In genomic region chr1:174238845-174239501, GRCh38 we compare ENCODE assay signal across 8 cellular contexts.
DNase-seq lines count a peak whose midpoint lies in the region; ATAC-seq, FAIRE-seq and TF ChIP-seq lines count a peak whose summit lies in the region.
"Not testable (repeated sequence)": the region's sequence is repeated elsewhere in the genome, so short reads cannot be mapped to it uniquely, and the experiment has no call there.

No MANE protein-coding gene starts in this region.

- POLR2A ChIA-PET in Panc1 (lab: Charles Lee): not testable (repeated sequence)
- POLR2A ChIA-PET in H1 (lab: Charles Lee; ENCODE audit: partially characterized antibody): interaction anchor here (1.1 to 1.4 kb wide), 2 partner anchors 78 to 373 kb away, joined by 3 read pairs; no protein-coding TSS in a partner anchor

- H3K27ac Mint-ChIP-seq in mesothelial cell of epicardium: peak overlapping the region; percentile 19

- peak; percentile 66; the same call in 1 of the 2 replicates for ATAC-seq in Panc1

- peak overlapping the region; percentile 52 for H4K5ac ChIP-seq in H1 (ENCODE audit: insufficient read length, low read depth, low read length)

- H3K9ac ChIP-seq in H1 (replicated peaks in 1 of 4; ENCODE audit: extremely low read depth in 1 of 4, low read depth in 3 of 4, low read length in 3 of 4) (peak overlapping the region in 3 of 4 experiments; percentile 6 to 82 (median 43); a peak in 2 of 7 replicates), smooth muscle cell (ENCODE audit: low read depth) (peak overlapping the region; percentile 23)

- not testable (repeated sequence) for H3F3A ChIP-seq in smooth muscle cell (ENCODE audit: low read depth)

- H3K4me1 ChIP-seq in Panc1 (ENCODE audit: control insufficient read depth, insufficient read depth, low read length); H1 (replicated peaks in 1 of 4; ENCODE audit: control insufficient read depth in 3 of 4, insufficient read depth in 4 of 4, low read length in 3 of 4); iPS DF 6.9 (ENCODE audit: control insufficient read depth, insufficient read depth, low read length); smooth muscle cell (ENCODE audit: low read depth): not testable (repeated sequence)

- H2BK120ac ChIP-seq in H1 (replicated peaks; ENCODE audit: low read depth, low read length): not testable (repeated sequence)

- H4K20me1 ChIP-seq in H1 (replicated peaks in 1 of 2; ENCODE audit: control insufficient read depth in 1 of 2, insufficient read depth in 2 of 2, low read length in 2 of 2); smooth muscle cell (ENCODE audit: low read depth): not testable (repeated sequence)

- H3K4me2 ChIP-seq in H1 (ENCODE audit: insufficient read depth in 1 of 2, low read depth in 2 of 2, low read length in 2 of 2) (peak overlapping the region; percentile 36 to 54), smooth muscle cell (peak overlapping the region; percentile 69)

- H3K79me2 ChIP-seq in H1 (ENCODE audit: control insufficient read depth in 1 of 2, insufficient read depth in 2 of 2, low read length in 2 of 2); smooth muscle cell (ENCODE audit: low read depth): not testable (repeated sequence)

- H3K27ac ChIP-seq in Panc1 (ENCODE audit: low read length) (peak overlapping the region; percentile 90), H1 (ENCODE audit: low read depth, low read length) (peak overlapping the region; percentile 58; the same call in 1 of the 2 replicates), smooth muscle cell (ENCODE audit: low read depth) (peak overlapping the region; percentile 54)
- not testable (repeated sequence) for H3K27ac ChIP-seq in iPS DF 6.9 (ENCODE audit: low read length)

- H3K9me3 Mint-ChIP-seq in mesothelial cell of epicardium: not testable (repeated sequence)

- H3K23ac ChIP-seq in H1 (ENCODE audit: insufficient read length): not testable (repeated sequence)

- 0 out of 2 replicates have a peak overlapping the region, but pooled peaks have one; percentile 50 for H2AFZ ChIP-seq in H1 (ENCODE audit: low read length)
- not testable (repeated sequence) for H2AFZ ChIP-seq in smooth muscle cell (ENCODE audit: low read depth)

- not testable (repeated sequence) for H2AK5ac ChIP-seq in H1 (ENCODE audit: low read depth, low read length)

- H3K18ac ChIP-seq in H1 (ENCODE audit: extremely low read depth, low read length): not testable (repeated sequence)

- not testable (repeated sequence) for H2BK15ac ChIP-seq in H1 (ENCODE audit: low read length)

- H3K27me3 Mint-ChIP-seq in mesothelial cell of epicardium (ENCODE audit: low read depth): not testable (repeated sequence)

- BruUV-seq in Panc1 (replicated peaks; lab: Mats Ljungman, UMichigan): not testable (repeated sequence)

- peak overlapping the region; percentile 60 for H3K4me3 Mint-ChIP-seq in mesothelial cell of epicardium

- not testable (repeated sequence) for H3K4me1 Mint-ChIP-seq in mesothelial cell of epicardium

- H3K23me2 ChIP-seq in H1 (ENCODE audit: low read depth, low read length): not testable (repeated sequence)

- not testable (repeated sequence) for TF ChIP-seq CTCF in Panc1 (IDR thresholded peaks at IDR 0.05); H1 (IDR thresholded peaks at IDR 0.05; ENCODE audit: control extremely low read depth in 1 of 3, insufficient read depth in 1 of 3, low read depth in 1 of 3, low read length in 3 of 3); mesothelial cell of epicardium (IDR thresholded peaks at IDR 0.05; ENCODE audit: unreplicated experiment); smooth muscle cell (IDR thresholded peaks at IDR 0.05; ENCODE audit: borderline replicate concordance, insufficient read depth, poor library complexity, severe bottlenecking)

- H3K79me1 ChIP-seq in H1 (ENCODE audit: low read depth, low read length): not testable (repeated sequence)

- DNase-seq in DMS153 (lab: John Stamatoyannopoulos, UW): peak; percentile 12
- peak; percentile 16 for DNase-seq in HT-29 (ENCODE audit: low spot score)
- peak; percentile 22 for DNase-seq in NCI-H2171 (lab: John Stamatoyannopoulos, UW)
- not testable (repeated sequence) for DNase-seq in Panc1 (ENCODE audit: low read depth, low spot score); iPS DF 6.9 (ENCODE audit: low read depth, low spot score); mesothelial cell of epicardium (ENCODE audit: low spot score in 2 of 2, unreplicated experiment in 2 of 2); smooth muscle cell (lab: John Stamatoyannopoulos, UW; ENCODE audit: unreplicated experiment)
- peak in 1 of 2 experiments; percentile 69 for DNase-seq in H1 (ENCODE audit: low read depth in 1 of 2, low spot score in 2 of 2)

- peak overlapping the region; percentile 39; the same call in 1 of the 2 replicates for H2BK12ac ChIP-seq in H1 (ENCODE audit: low read depth, low read length)

- H3K56ac ChIP-seq in H1 (replicated peaks; ENCODE audit: insufficient read length, low read depth, low read length): not testable (repeated sequence)

- in situ Hi-C loops in Panc1 (cut with HindIII; ENCODE audit: low pct_unique_long_range_greater_than_20kb, low sequenced_read_pairs): not testable (repeated sequence)

- H3K14ac ChIP-seq in H1 (ENCODE audit: insufficient read length): not testable (repeated sequence)

- peak overlapping the region; percentile 81 for H2BK5ac ChIP-seq in H1 (ENCODE audit: low read depth, low read length)

- not testable (repeated sequence) for H3K36me3 ChIP-seq in Panc1 (ENCODE audit: control insufficient read depth, insufficient read depth, low read length); iPS DF 6.9 (ENCODE audit: control insufficient read depth, insufficient read depth, low read length); smooth muscle cell (ENCODE audit: low read depth)
- peaks cover 0 to 15% (median 0%) of the 10 kb centered on the region in 4 experiments; a peak in 2 of 8 replicates for H3K36me3 ChIP-seq in H1 (ENCODE audit: control insufficient read depth in 2 of 4, insufficient read depth in 4 of 4, low read length in 3 of 4)

- 53% methylated on average over 27 of the region's 31 CpGs; no CpG with 5 or more reads in 1 of the 2 experiments for WGBS in H1 (ENCODE audit: extremely low coverage in 1 of 2, insufficient coverage in 1 of 2, insufficient read length in 1 of 2, insufficient replicate concordance in 2 of 2, low coverage in 1 of 2, low lambda C conversion rate in 2 of 2, missing lambda C conversion rate in 1 of 2), 2 experiments
- no CpG with 5 or more reads among the region's 31 CpGs for WGBS in iPS DF 6.9 (ENCODE audit: insufficient coverage, insufficient read length)
- WGBS in smooth muscle cell (ENCODE audit: low lambda C conversion rate): 51% methylated on average over 31 of the region's 31 CpGs

- H4K8ac ChIP-seq in H1 (ENCODE audit: extremely low read depth, insufficient read depth, low read length): peak overlapping the region; percentile 79; the same call in 1 of the 2 replicates

- peak in 1 of 2 experiments; percentile 43; a peak in 1 of 3 replicates for TF ChIP-seq POLR2A in H1 (IDR thresholded peaks at IDR 0.05; ENCODE audit: control extremely low read depth in 1 of 2, low read depth in 2 of 2, low read length in 2 of 2)

- TF ChIP-seq RAD21 in H1 (IDR thresholded peaks at IDR 0.05 in 1 of 2, conservative IDR thresholded peaks at IDR 0.05 in 1 of 2; ENCODE audit: low read depth in 2 of 2, low read length in 2 of 2): not testable (repeated sequence)

- FAIRE-seq in H1 (lab: Jason Lieb, UNC): not testable (repeated sequence)

- not testable (repeated sequence) for H3K4ac ChIP-seq in H1 (replicated peaks; ENCODE audit: insufficient read length, low read depth, low read length)

- H4K91ac ChIP-seq in H1 (replicated peaks; ENCODE audit: insufficient read length, low read length): not testable (repeated sequence)

- CTCF ChIA-PET in Panc1 (lab: Charles Lee); H1 (lab: Charles Lee; ENCODE audit: partially characterized antibody): not testable (repeated sequence)

- H3K4me3 ChIP-seq in Panc1 (ENCODE audit: low read depth in 2 of 2, low read length in 2 of 2) (peak overlapping the region; percentile 34 to 54), H1 (ENCODE audit: extremely low read depth in 1 of 4, insufficient read depth in 2 of 4, low read depth in 3 of 4, low read length in 4 of 4) (peak overlapping the region; percentile 17 to 57 (median 34); a peak in 5 of 8 replicates), iPS DF 6.9 (ENCODE audit: low read length) (peak overlapping the region; percentile 24; the same call in 1 of the 2 replicates), smooth muscle cell (peak overlapping the region; percentile 39)

- H3K9me3 ChIP-seq in Panc1 (ENCODE audit: control insufficient read depth, insufficient read depth, low read depth, low read length); H1 (ENCODE audit: insufficient read depth in 2 of 2, low read depth in 1 of 2, low read length in 1 of 2); iPS DF 6.9 (ENCODE audit: control insufficient read depth, insufficient read depth, low read length); smooth muscle cell (replicated peaks; ENCODE audit: low read depth): not testable (repeated sequence)

- not testable (repeated sequence) for TF ChIP-seq EP300 in H1 (IDR thresholded peaks at IDR 0.05; ENCODE audit: borderline replicate concordance in 1 of 2, low read depth in 2 of 2, low read length in 2 of 2)

- H2BK20ac ChIP-seq in H1 (ENCODE audit: low read length): not testable (repeated sequence)

- not testable (repeated sequence) for H3K36me3 Mint-ChIP-seq in mesothelial cell of epicardium

- intact Hi-C loops in Panc1 (cut with micrococcal nuclease; ENCODE audit: unreplicated experiment): not testable (repeated sequence)

- not testable (repeated sequence) for H3K27me3 ChIP-seq in Panc1 (ENCODE audit: control insufficient read depth, insufficient read depth, low read length); H1 (replicated peaks in 1 of 4; ENCODE audit: control insufficient read depth in 3 of 4, extremely low read depth in 1 of 4, insufficient read depth in 3 of 4, low read length in 3 of 4); iPS DF 6.9 (ENCODE audit: control insufficient read depth, insufficient read depth, low read length); smooth muscle cell (ENCODE audit: low read depth)

TF ChIP-seq in H1, 55 proteins besides CTCF, POLR2A, EP300 and RAD21:
- peak; percentile 71; the same call in 1 of the 2 replicates for TF ChIP-seq YY1 (IDR thresholded peaks at IDR 0.05; ENCODE audit: low read depth, low read length)
- TF ChIP-seq TAF1 (IDR thresholded peaks at IDR 0.05; ENCODE audit: low read depth, low read length): peak; percentile 25; the same call in 1 of the 2 replicates
TF ChIP-seq in H1: peak in this region for 2; not testable (repeated sequence) for 53.
